In genomic region chr15:89760303-89761008, GRCh38 we compare ENCODE assay signal across 8 cellular contexts. TPM values are rescaled to one million over a fixed set of nuclear protein-coding genes. Genes with fewer than 3 reads are reported as not detected.
DNase-seq lines count a peak whose midpoint lies in the region; ATAC-seq and TF ChIP-seq lines count a peak whose summit lies in the region.

No MANE protein-coding gene starts in this region.

- H3K4me1 Mint-ChIP-seq in neural progenitor cell: no peaks in the 10 kb centered on the region

- no peak overlapping the region for H3K4me2 ChIP-seq in neural progenitor cell

- H3K36me3 ChIP-seq in neural progenitor cell: no peaks in the 10 kb centered on the region
- no peaks in the 10 kb centered on the region for H3K36me3 ChIP-seq in testis (ENCODE audit: low read depth, missing control alignments)

- H3K4me1 ChIP-seq in neural progenitor cell (no peaks in the 10 kb centered on the region), testis (no peaks in the 10 kb centered on the region)

- no peak overlapping the region for H3K27ac Mint-ChIP-seq in neural progenitor cell

- intact Hi-C loops in testis (cut with DNase I; ENCODE audit: low total_unique reads): loop anchor here (10.0 kb wide), 1 partner anchor 114 kb away; no protein-coding TSS in a partner anchor

- no peak for TF ChIP-seq POLR2A in testis (IDR thresholded peaks at IDR 0.05)

- H3K27me3 ChIP-seq in neural progenitor cell (peaks cover 2% of the 10 kb centered on the region), testis (no peaks in the 10 kb centered on the region)

- no peak overlapping the region for H3K9ac ChIP-seq in neural progenitor cell

- no peaks in the 10 kb centered on the region for H3F3A ChIP-seq in neural progenitor cell (ENCODE audit: low read depth)

- H3K4me3 Mint-ChIP-seq in neural progenitor cell: no peak overlapping the region

- H3K27me3 Mint-ChIP-seq in neural progenitor cell (ENCODE audit: insufficient read depth, low read depth): peaks cover 8% of the 10 kb centered on the region

- H2AFZ ChIP-seq in neural progenitor cell (replicated peaks): peak overlapping the region; percentile 28

- no peaks in the 10 kb centered on the region for H4K20me1 ChIP-seq in neural progenitor cell (ENCODE audit: low read depth)

- H3K79me2 ChIP-seq in neural progenitor cell (ENCODE audit: low read depth): no peaks in the 10 kb centered on the region

- TF ChIP-seq CTCF in fibroblast of the aortic adventitia (IDR thresholded peaks at IDR 0.05; ENCODE audit: insufficient read depth, low read length) (peak; percentile 98), neural progenitor cell (IDR thresholded peaks at IDR 0.05) (peak; percentile 97), testis (IDR thresholded peaks at IDR 0.05) (peak; percentile 80 to 92 (median 85))

- H3K36me3 Mint-ChIP-seq in neural progenitor cell: no peaks in the 10 kb centered on the region

- 40 to 63% methylated on average over 9 to 16 of the region's 16 CpGs for WGBS in testis, 2 donors

- no peaks in the 10 kb centered on the region for H3K9me3 Mint-ChIP-seq in neural progenitor cell

- peak; percentile 62 for ATAC-seq in HG03432 (IDR thresholded peaks at IDR 0.05; ENCODE audit: unreplicated experiment)

- H3K27ac ChIP-seq in neural progenitor cell (no peak overlapping the region), testis (no peak overlapping the region)

- no peaks in the 10 kb centered on the region for H3K9me3 ChIP-seq in neural progenitor cell (ENCODE audit: low read depth)
- H3K9me3 ChIP-seq in testis: no peaks in the 10 kb centered on the region

- DNase-seq in NCI-H2029 (lab: John Stamatoyannopoulos, UW) (peak; percentile 9), NCI-H2029 treated with DMSO at 0.1 percent for 48 hours (lab: John Stamatoyannopoulos, UW) (no peak), activated T-helper 1 cell treated with Interleukin-2 at 50 U/mL for 16 hours (ENCODE audit: low read depth) (peak; percentile 27), fibroblast of the aortic adventitia (ENCODE audit: low read depth) (peak; percentile 75), neural progenitor cell (ENCODE audit: low spot score) (peak; percentile 82), testis (peak; percentile 84)

- H3K4me3 ChIP-seq in fibroblast of the aortic adventitia (ENCODE audit: low read depth, low read length) (no peak overlapping the region), neural progenitor cell (no peak overlapping the region), testis (no peak overlapping the region)

TF ChIP-seq in PFSK-1, 5 proteins besides CTCF, POLR2A, EP300 and RAD21:
- TF ChIP-seq FOXP2 (optimal IDR thresholded peaks at IDR 0.05; ENCODE audit: borderline replicate concordance, extremely low read depth, extremely low read length, insufficient read depth): no peak
- TF ChIP-seq REST (IDR thresholded peaks at IDR 0.05; ENCODE audit: insufficient read depth in 1 of 2, low read depth in 2 of 2, low read length in 2 of 2): peak; percentile 80 to 89

RNA-seq across cellular contexts. Expression of gene MESP1, which starts 9.4 kb away (rescaled TPM):
- polyA plus RNA-seq in PFSK-1 (2012; ENCODE audit: insufficient read length, low read depth): 0.59 TPM
- 0.45 and 0.49 TPM in 2 replicates for total RNA-seq in fibroblast of the aortic adventitia (ENCODE audit: low replicate concordance)
- total RNA-seq in neural progenitor cell (ENCODE audit: low replicate concordance): 0.31 TPM in 1 of 2 replicates, not detected in the other
- 1 to 10 TPM; 2.5 to 6.0 TPM for total RNA-seq in testis
- polyA plus RNA-seq in testis (ENCODE audit: insufficient read depth, low read depth, low replicate concordance): 5.7 TPM

RNA-seq across cellular contexts. Expression of gene MESP2, which starts 15.7 kb away (rescaled TPM):
- polyA plus RNA-seq in PFSK-1 (2012; ENCODE audit: insufficient read length, low read depth): not detected
- total RNA-seq in fibroblast of the aortic adventitia (ENCODE audit: low replicate concordance) (1.3 and 2.9 TPM in 2 replicates), neural progenitor cell (ENCODE audit: low replicate concordance) (0.19 TPM in 1 of 2 replicates, not detected in the other), testis (1 to 10 TPM; 2.2 to 2.9 TPM)
- 1.3 TPM for polyA plus RNA-seq in testis (ENCODE audit: insufficient read depth, low read depth, low replicate concordance)

RNA-seq across cellular contexts. Expression of gene ANPEP, which starts 54.2 kb away (rescaled TPM):
- polyA plus RNA-seq in PFSK-1 (2012; ENCODE audit: insufficient read length, low read depth): 0.99 TPM
- total RNA-seq in fibroblast of the aortic adventitia (ENCODE audit: low replicate concordance) (20.8 and 82.6 TPM in 2 replicates), neural progenitor cell (ENCODE audit: low replicate concordance) (2.7 and 4.7 TPM in 2 replicates), testis (10 to 100 TPM in 1 of 2 donors, 1 to 10 TPM in 1; 5.0 to 11.1 TPM)
- polyA plus RNA-seq in testis (ENCODE audit: insufficient read depth, low read depth, low replicate concordance): 12.9 TPM
